ENCODE assay signal across 1 cellular context in genomic region chr10:15084502-15084922, GRCh38.
TF ChIP-seq lines count a peak whose summit lies in the region.

No MANE protein-coding gene starts in this region.

TF ChIP-seq in H1, 55 proteins besides CTCF, POLR2A, EP300 and RAD21:
- TF ChIP-seq MAFK (IDR thresholded peaks at IDR 0.05; ENCODE audit: low read depth, low read length) (no peak), RXRA (IDR thresholded peaks at IDR 0.05; ENCODE audit: insufficient read depth, low read depth, low read length) (no peak), TAF1 (IDR thresholded peaks at IDR 0.05; ENCODE audit: low read depth, low read length) (0 out of 2 replicates have a peak, but pooled peaks have one; percentile 19), SIN3A (conservative IDR thresholded peaks at IDR 0.05 in 1 of 2, IDR thresholded peaks at IDR 0.05 in 1 of 2; ENCODE audit: low read depth in 1 of 2, low read length in 2 of 2) (no peak), SP1 (IDR thresholded peaks at IDR 0.05; ENCODE audit: low read depth, low read length) (peak; percentile 75), USF2 (IDR thresholded peaks at IDR 0.05; ENCODE audit: low read length) (no peak)
